ENCODE assay signal across 15 cellular contexts in the genomic region with DNA sequence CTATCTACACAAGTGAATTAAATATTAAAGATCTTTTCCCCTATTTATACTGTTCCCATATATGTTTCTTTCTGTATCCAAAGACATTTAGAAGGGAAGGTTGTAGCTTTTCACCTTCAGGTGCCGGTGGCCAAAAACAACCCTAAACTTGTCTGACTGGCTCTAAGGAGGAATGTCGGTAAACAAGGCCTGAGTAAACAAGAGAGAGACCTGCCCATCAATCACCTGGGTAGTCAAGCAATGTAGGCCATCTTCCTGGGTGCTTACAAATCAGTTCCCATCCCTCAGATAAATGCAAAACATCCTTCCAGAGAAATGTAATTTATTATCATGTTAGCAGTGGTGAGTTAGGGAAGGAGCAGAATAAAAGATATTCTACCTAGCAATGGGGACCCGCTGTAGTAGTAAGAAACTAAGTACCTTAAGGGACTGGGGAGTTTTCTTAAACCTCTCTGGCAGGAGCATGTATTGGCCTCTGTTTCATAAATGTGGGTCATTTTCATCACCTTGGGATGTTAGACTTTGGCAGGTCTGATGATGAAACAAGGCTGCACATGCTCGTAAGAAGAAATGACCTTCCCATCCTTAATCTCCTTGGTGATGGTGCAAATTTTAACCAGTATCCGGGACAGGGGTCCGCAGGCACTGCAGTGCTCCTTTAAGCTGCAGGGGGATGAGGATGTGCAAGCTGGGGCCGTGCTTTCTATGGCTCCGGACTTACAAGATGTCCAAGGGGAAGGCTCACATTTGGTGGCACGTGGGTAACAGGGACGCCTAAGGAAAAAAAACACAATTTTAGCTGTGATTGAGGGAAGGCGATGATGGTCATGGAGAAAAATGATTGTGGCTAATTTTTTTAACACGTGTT. TPM values are rescaled to one million over a fixed set of nuclear protein-coding genes. Genes with fewer than 3 reads are reported as not detected.
DNase-seq lines count a peak whose midpoint lies in the region; TF ChIP-seq lines count a peak whose summit lies in the region.
"Had no signal": no experiment of that assay in that cellular context is flagged by ENCODE, and none has a peak within 500 bp of the region (broad histone marks: within the 10 kb centered on the region; RNA-seq: fewer than 3 reads in every experiment).

No MANE protein-coding gene starts in this region.

- DNase-seq in LoVo (ENCODE audit: low spot score) = peak; percentile 40
- peak; percentile 30 for DNase-seq in colonic mucosa
- DNase-seq in mesendoderm = peak; percentile 33
- DNase-seq in mesenteric fat pad (ENCODE audit: low spot score) = no peak
- no peak for DNase-seq in stimulated activated CD4-positive, alpha-beta T cell treated with anti-CD3 and anti-CD28 coated beads, Interleukin-4, amount 100 ng/mL, for 24 hours
- DNase-seq in NCI-H2196 (lab: John Stamatoyannopoulos, UW; ENCODE audit: unreplicated experiment) = no peak
- DNase-seq in hepatic stellate cell (ENCODE audit: low spot score) = no peak
- DNase-seq: effector memory CD8-positive, alpha-beta T cell; Karpas-422; NCI-H187 treated with DMSO at 0.1 percent for 48 hours; nucleus accumbens had no signal

- H3K27me3 ChIP-seq in colonic mucosa = no peaks in the 10 kb centered on the region
- no peaks in the 10 kb centered on the region for H3K27me3 ChIP-seq in mesendoderm (ENCODE audit: insufficient read depth, low read length, poor library complexity)

- no CpG with 5 or more reads among the region's 12 CpGs for WGBS in mesendoderm (ENCODE audit: extremely low coverage, insufficient coverage, low lambda C conversion rate)

- no peak overlapping the region for H4K5ac ChIP-seq in mesendoderm (ENCODE audit: low read length)

- no peak overlapping the region for H2BK120ac ChIP-seq in mesendoderm (ENCODE audit: low read depth, low read length)

- H3K79me2 ChIP-seq in mesendoderm (ENCODE audit: control insufficient read depth, insufficient read depth, low read length) = no peaks in the 10 kb centered on the region

- TF ChIP-seq CTCF in C4-2B (conservative IDR thresholded peaks at IDR 0.05) (no peak), colonic mucosa (IDR thresholded peaks at IDR 0.05) (no peak)

- H2BK15ac ChIP-seq in mesendoderm (replicated peaks; ENCODE audit: low read depth) = no peak overlapping the region

- intact Hi-C loops in colonic mucosa (cut with DNase I) = no loop called here

- H3K27ac ChIP-seq in C4-2B (peak overlapping the region; percentile 57), colonic mucosa (no peak overlapping the region), mesendoderm (ENCODE audit: low read depth, low read length) (no peak overlapping the region)

- H3K4me1 ChIP-seq in colonic mucosa (no peaks in the 10 kb centered on the region), mesendoderm (ENCODE audit: control insufficient read depth, low read depth, low read length) (no peaks in the 10 kb centered on the region)

- H4K8ac ChIP-seq in mesendoderm (ENCODE audit: low read depth, low read length) = no peak overlapping the region

- no peaks in the 10 kb centered on the region for H3K9me3 ChIP-seq in colonic mucosa

- H3K36me3 ChIP-seq in colonic mucosa (no peaks in the 10 kb centered on the region), mesendoderm (ENCODE audit: control insufficient read depth, insufficient read depth, low read length) (no peaks in the 10 kb centered on the region)

- no peak overlapping the region for H3K9ac ChIP-seq in colonic mucosa (ENCODE audit: low read depth in 2 of 2, low read length in 2 of 2)
- no peak overlapping the region for H3K9ac ChIP-seq in mesendoderm (ENCODE audit: low read length)

- H2BK5ac ChIP-seq in mesendoderm (ENCODE audit: low read length) = no peak overlapping the region

- H3K56ac ChIP-seq in mesendoderm (ENCODE audit: low read length) = no peak overlapping the region

- H3K4ac ChIP-seq in mesendoderm (ENCODE audit: low read depth, low read length) = no peak overlapping the region

- no peak overlapping the region for H3K4me2 ChIP-seq in mesendoderm (ENCODE audit: low read length)

- H3K79me1 ChIP-seq in mesendoderm (ENCODE audit: low read length) = no peaks in the 10 kb centered on the region

- H3K23ac ChIP-seq in mesendoderm (ENCODE audit: low read length) = no peak overlapping the region

- H3K4me3 ChIP-seq in colonic mucosa = no peak overlapping the region
- H3K4me3 ChIP-seq in mesendoderm (ENCODE audit: low read length) = no peak overlapping the region

- H2AK5ac ChIP-seq in mesendoderm (ENCODE audit: low read length) = no peak overlapping the region

- H3K18ac ChIP-seq in mesendoderm (ENCODE audit: low read length) = no peak overlapping the region

RNA-seq across cellular contexts. Expression of a gene that starts 8.4 kb away (rescaled TPM):
- total RNA-seq in colonic mucosa (not detected), mesenteric fat pad (not detected)
- polyA plus RNA-seq in mesendoderm (2013, experiment 1 of 2) = not detected
- not detected for polyA plus RNA-seq in mesendoderm (2013, experiment 2 of 2)
- total RNA-seq: activated CD8-positive, alpha-beta memory T cell treated with anti-CD3 and anti-CD28 coated beads for 36 hours; glomerular endothelial cell; SK-MEL-5 had no signal

RNA-seq across cellular contexts. Expression of a gene that starts 20.9 kb away (rescaled TPM):
- 1 to 10 TPM in 1 of 2 donors, under 1 TPM in 1; 0.27 to 1.2 TPM for total RNA-seq in colonic mucosa
- polyA plus RNA-seq in mesendoderm (2013, experiment 1 of 2) = not detected
- not detected for polyA plus RNA-seq in mesendoderm (2013, experiment 2 of 2)
- 0.80 TPM for total RNA-seq in mesenteric fat pad
- total RNA-seq: activated CD8-positive, alpha-beta memory T cell treated with anti-CD3 and anti-CD28 coated beads for 36 hours; glomerular endothelial cell; SK-MEL-5 had no signal

RNA-seq across cellular contexts. Expression of a gene that starts 25.8 kb away (rescaled TPM):
- total RNA-seq in colonic mucosa = under 1 TPM in 1 of 2 donors, not detected in 1; 0.32 TPM
- polyA plus RNA-seq in mesendoderm (2013, experiment 1 of 2) = not detected
- not detected for polyA plus RNA-seq in mesendoderm (2013, experiment 2 of 2)
- not detected for total RNA-seq in mesenteric fat pad
- total RNA-seq: activated CD8-positive, alpha-beta memory T cell treated with anti-CD3 and anti-CD28 coated beads for 36 hours; glomerular endothelial cell; SK-MEL-5 had no signal

RNA-seq across cellular contexts. Expression of a gene that starts 35.6 kb away (rescaled TPM):
- total RNA-seq in colonic mucosa = not detected
- polyA plus RNA-seq in mesendoderm (2013, experiment 1 of 2) = not detected
- polyA plus RNA-seq in mesendoderm (2013, experiment 2 of 2) = not detected
- total RNA-seq in mesenteric fat pad = not detected
- total RNA-seq: activated CD8-positive, alpha-beta memory T cell treated with anti-CD3 and anti-CD28 coated beads for 36 hours; glomerular endothelial cell; SK-MEL-5 had no signal

RNA-seq across cellular contexts. Expression of a gene that starts 41.4 kb away (rescaled TPM):
- total RNA-seq in colonic mucosa (not detected), mesenteric fat pad (not detected)
- polyA plus RNA-seq in mesendoderm (2013, experiment 1 of 2) = not detected
- polyA plus RNA-seq in mesendoderm (2013, experiment 2 of 2) = not detected
- total RNA-seq: activated CD8-positive, alpha-beta memory T cell treated with anti-CD3 and anti-CD28 coated beads for 36 hours; glomerular endothelial cell; SK-MEL-5 had no signal

Comparison
In these comparisons a context has a peak if more than half of its experiments do, and no peak if none do; other contexts are left out.
1. DNase-seq: peak in LoVo (single experiment), colonic mucosa (single experiment) and mesendoderm (single experiment); none in mesenteric fat pad (single experiment), stimulated activated CD4-positive, alpha-beta T cell treated with anti-CD3 and anti-CD28 coated beads, Interleukin-4, amount 100 ng/mL, for 24 hours (single experiment), NCI-H2196 (single experiment) and hepatic stellate cell (single experiment).